Comparison of ENCODE assay signal across 8 cellular contexts in genomic region chr16:89246903-89247733, GRCh38. TPM values are rescaled to one million over a fixed set of nuclear protein-coding genes. Genes with fewer than 3 reads are reported as not detected.
DNase-seq lines count a peak whose midpoint lies in the region; ATAC-seq and TF ChIP-seq lines count a peak whose summit lies in the region.

No MANE protein-coding gene starts in this region.

- peak overlapping the region; percentile 61 for H3K27ac Mint-ChIP-seq in activated CD8-positive, alpha-beta T cell treated with anti-CD3 and anti-CD28 coated beads for 36 hours

- peak; percentile 100 for DNase-seq in GM13976 (ENCODE audit: low spot score)
- peak; percentile 68 for DNase-seq in NCI-H460 (ENCODE audit: extremely low read depth, low read depth)
- DNase-seq in activated CD8-positive, alpha-beta T cell treated with anti-CD3 and anti-CD28 coated beads for 36 hours = peak; percentile 95
- peak; percentile 98 for DNase-seq in ecto neural progenitor cell (ENCODE audit: low spot score)
- DNase-seq in lower lobe of right lung = peak; percentile 91
- peak; percentile 89 to 99 for DNase-seq in stimulated activated CD4-positive, alpha-beta T cell treated with anti-CD3 and anti-CD28 coated beads, Interleukin-4, amount 100 ng/mL, for 4 hours
- DNase-seq in MM.1S = no peak

- no peaks in the 10 kb centered on the region for H3F3A ChIP-seq in MM.1S (ENCODE audit: insufficient read depth, low read length)

- peak overlapping the region; percentile 53 for H3K4me3 ChIP-seq in lower lobe of right lung
- H3K4me3 ChIP-seq in MM.1S (ENCODE audit: low read length) = no peak overlapping the region

- H3K27ac ChIP-seq in lower lobe of right lung = peak overlapping the region; percentile 82
- H3K27ac ChIP-seq in MM.1S (ENCODE audit: low read length) = no peak overlapping the region

- H3K4me1 ChIP-seq in lower lobe of right lung = peaks cover 7% of the 10 kb centered on the region
- H3K4me1 ChIP-seq in MM.1S (ENCODE audit: low read length) = no peaks in the 10 kb centered on the region

- H3K9ac ChIP-seq in MM.1S (ENCODE audit: low read length) = no peak overlapping the region

- in situ Hi-C loops in GM13976 (cut with MboI; ENCODE audit: low sequenced_read_pairs, unreplicated experiment) = no loop called here

- H3K36me3 ChIP-seq in lower lobe of right lung (no peaks in the 10 kb centered on the region), MM.1S (replicated peaks; ENCODE audit: insufficient read depth, low read length) (no peaks in the 10 kb centered on the region)

- POLR2A ChIA-PET in activated CD8-positive, alpha-beta T cell treated with anti-CD3 and anti-CD28 coated beads for 36 hours (lab: Charles Lee) = interaction anchor here (1.0 to 1.1 kb wide), 3 partner anchors 29 to 68 kb away, joined by 3 to 5 read pairs (median 4); partner anchors contain the start of gene ZNF778

- H3K79me2 ChIP-seq in MM.1S (ENCODE audit: low read length) = no peaks in the 10 kb centered on the region

- H3K4me1 Mint-ChIP-seq in activated CD8-positive, alpha-beta T cell treated with anti-CD3 and anti-CD28 coated beads for 36 hours (ENCODE audit: low read depth) = peaks cover 9% of the 10 kb centered on the region

- H3K4me3 Mint-ChIP-seq in activated CD8-positive, alpha-beta T cell treated with anti-CD3 and anti-CD28 coated beads for 36 hours = peak overlapping the region; percentile 75

- H4K20me1 ChIP-seq in MM.1S (ENCODE audit: insufficient read depth, low read length) = no peaks in the 10 kb centered on the region

- H3K9me3 ChIP-seq in lower lobe of right lung (peaks cover 5% of the 10 kb centered on the region), MM.1S (replicated peaks; ENCODE audit: insufficient read depth, low read length) (no peaks in the 10 kb centered on the region)

- no peak overlapping the region for H2AFZ ChIP-seq in MM.1S (ENCODE audit: low read length)

- CTCF ChIA-PET in activated CD8-positive, alpha-beta T cell treated with anti-CD3 and anti-CD28 coated beads for 36 hours (lab: Charles Lee) = interaction anchor here (0.6 to 1.3 kb wide), 5 partner anchors 42 to 398 kb away, joined by 3 to 4 read pairs (median 3); no protein-coding TSS in a partner anchor

- intact Hi-C loops in activated CD8-positive, alpha-beta T cell treated with anti-CD3 and anti-CD28 coated beads for 36 hours (cut with micrococcal nuclease) = no loop called here
- intact Hi-C loops in lower lobe of right lung (cut with DNase I) = no loop called here

- peaks cover 8% of the 10 kb centered on the region for H3K9me3 Mint-ChIP-seq in activated CD8-positive, alpha-beta T cell treated with anti-CD3 and anti-CD28 coated beads for 36 hours

- TF ChIP-seq CTCF in GM13976 (IDR thresholded peaks at IDR 0.05; ENCODE audit: borderline replicate concordance, control extremely low read depth, extremely low read depth, insufficient read depth, missing control alignments) = no peak
- TF ChIP-seq CTCF in activated CD8-positive, alpha-beta T cell treated with anti-CD3 and anti-CD28 coated beads for 36 hours (IDR thresholded peaks at IDR 0.05) = no peak
- TF ChIP-seq CTCF in lower lobe of right lung (IDR thresholded peaks at IDR 0.05) = no peak
- TF ChIP-seq CTCF in MM.1S (IDR thresholded peaks at IDR 0.05; ENCODE audit: low read length) = no peak

- H3K9me2 ChIP-seq in MM.1S (replicated peaks; ENCODE audit: insufficient read depth, low read length) = no peaks in the 10 kb centered on the region

- peaks cover 5% of the 10 kb centered on the region for H3K36me3 Mint-ChIP-seq in activated CD8-positive, alpha-beta T cell treated with anti-CD3 and anti-CD28 coated beads for 36 hours (ENCODE audit: low read depth)

- H3K27me3 ChIP-seq in lower lobe of right lung (ENCODE audit: low read depth) (no peaks in the 10 kb centered on the region), MM.1S (replicated peaks; ENCODE audit: insufficient read depth, low read length) (no peaks in the 10 kb centered on the region)

- ATAC-seq in HG02970 (IDR thresholded peaks at IDR 0.05; ENCODE audit: low FRiP score, unreplicated experiment) (peak; percentile 69), lower lobe of right lung (peak; percentile 93 to 97)
- peak; percentile 97 for ATAC-seq in activated CD8-positive, alpha-beta T cell treated with anti-CD3 and anti-CD28 coated beads for 36 hours

- no peaks in the 10 kb centered on the region for H3K27me3 Mint-ChIP-seq in activated CD8-positive, alpha-beta T cell treated with anti-CD3 and anti-CD28 coated beads for 36 hours

- no peak overlapping the region for H3K4me2 ChIP-seq in MM.1S (ENCODE audit: low read depth, low read length)

RNA-seq across cellular contexts. Expression of gene ZNF778, which starts 29.6 kb away (rescaled TPM):
- 6.7 and 7.1 TPM in 2 replicates for total RNA-seq in NCI-H460 (2014; rRNA removed; shearing (Covaris generic))
- 0.97 and 3.5 TPM in 2 replicates for polyA plus RNA-seq in NCI-H460 (2014; cell fraction: nucleus; rRNA removed)
- total RNA-seq in activated CD8-positive, alpha-beta T cell treated with anti-CD3 and anti-CD28 coated beads for 36 hours = 1 to 10 TPM; 4.3 to 6.2 TPM
- total RNA-seq in lower lobe of right lung = 9.7 TPM

RNA-seq across cellular contexts. Expression of gene SLC22A31, which starts 46.8 kb away (rescaled TPM):
- 0.17 TPM in 1 of 2 replicates, not detected in the other for total RNA-seq in NCI-H460 (2014; rRNA removed; shearing (Covaris generic))
- 10.6 and 15.1 TPM in 2 replicates for polyA plus RNA-seq in NCI-H460 (2014; cell fraction: nucleus; rRNA removed)
- under 1 TPM; 0.16 to 0.20 TPM for total RNA-seq in activated CD8-positive, alpha-beta T cell treated with anti-CD3 and anti-CD28 coated beads for 36 hours
- 132 TPM for total RNA-seq in lower lobe of right lung

Comparison
In these comparisons a context has a peak if more than half of its experiments do, and no peak if none do; other contexts are left out.
1. RNA of gene SLC22A31, which starts 46.8 kb away (total RNA-seq): 132 TPM in lower lobe of right lung (single experiment); 0.16 to 0.20 TPM in activated CD8-positive, alpha-beta T cell treated with anti-CD3 and anti-CD28 coated beads for 36 hours and 0.17 TPM in NCI-H460; every median in the first group is over 100 times any median in the second.
2. Peak in every context shown above with its lines, with median percentiles within 50 percentile points of each other: ATAC-seq.